24 cellular contexts compared by ENCODE assay signal in the genomic region with DNA sequence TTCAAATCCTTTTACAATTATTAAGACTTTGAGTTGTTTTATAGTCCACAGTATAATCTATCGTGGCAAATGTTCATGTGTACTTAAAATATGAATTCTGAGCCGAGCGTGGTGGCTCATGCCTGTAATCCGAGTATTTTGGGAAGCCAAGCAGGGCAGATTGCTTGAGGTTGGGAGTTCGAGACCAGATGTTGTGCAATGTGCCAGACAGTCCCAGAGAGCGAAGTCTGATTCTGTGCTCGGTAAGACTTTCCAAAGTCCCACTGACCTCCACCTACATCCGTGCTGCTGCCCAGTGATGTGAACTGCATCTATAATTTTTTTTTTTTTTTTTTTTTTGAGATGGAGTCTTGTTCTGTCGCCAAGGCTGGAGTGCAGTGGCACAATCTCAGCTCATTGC. TPM values are rescaled to one million over a fixed set of nuclear protein-coding genes. Genes with fewer than 3 reads are reported as not detected.
DNase-seq lines count a peak whose midpoint lies in the region; ATAC-seq, FAIRE-seq and TF ChIP-seq lines count a peak whose summit lies in the region.
"Had no signal": no experiment of that assay in that cellular context is flagged by ENCODE, and none has a peak within 500 bp of the region (broad histone marks: within the 10 kb centered on the region; RNA-seq: fewer than 3 reads in every experiment).

No MANE protein-coding gene starts in this region.

- dilution Hi-C loops in IMR-90 (cut with HindIII; ENCODE audit: low sequenced_read_pairs, unreplicated experiment), result no loop called here

- no peak overlapping the region for H4K5ac ChIP-seq in IMR-90 (ENCODE audit: low read depth, low read length)

- 92 to 96% (median 94%) methylated on average over 9 of the region's 9 CpGs for WGBS in heart left ventricle, 4 donors
- WGBS in IMR-90 (ENCODE audit: extremely low coverage in 2 of 2, insufficient read length in 1 of 2), 2 experiments, result no CpG with 5 or more reads among the region's 9 CpGs

- intact Hi-C loops in heart left ventricle (cut with DNase I) (loop anchor here in 3 of 10 donors (5.0 kb wide), 3 partner anchors 42 to 367 kb away; no protein-coding TSS in a partner anchor), IMR-90 (cut with micrococcal nuclease) (no loop called here)

- no TSS peak for BruUV-seq in IMR-90 (replicated peaks; lab: Mats Ljungman, UMichigan)

- H3K27me3 ChIP-seq in right atrium auricular region (no peaks in the 10 kb centered on the region), heart left ventricle (no peaks in the 10 kb centered on the region), IMR-90 (ENCODE audit: control insufficient read depth, insufficient read depth, low read length) (no peaks in the 10 kb centered on the region)
- H3K27me3 ChIP-seq: BE2C; BLaER1 treated with 17β-estradiol and CSF1 and Interleukin-3, amounts not matched to agents 10 nM and 100 nM had no signal

- no peak overlapping the region for H3K18ac ChIP-seq in IMR-90 (ENCODE audit: low read depth, low read length)

- H4K91ac ChIP-seq in IMR-90 (ENCODE audit: insufficient read depth, low read depth, low read length), result no peak overlapping the region

- H4K20me1 ChIP-seq in IMR-90 (ENCODE audit: insufficient read depth, low read length), result no peaks in the 10 kb centered on the region
- H4K20me1 ChIP-seq: BLaER1 treated with 17β-estradiol and CSF1 and Interleukin-3, amounts not matched to agents 10 nM and 100 nM had no signal

- CTCF ChIA-PET in IMR-90 (lab: Yijun Ruan, JAX), result no interaction called here

- peak; percentile 26 for DNase-seq in right atrium auricular region (ENCODE audit: low spot score)
- DNase-seq in heart left ventricle, result no peak
- no peak for DNase-seq in IMR-90
- peak; percentile 1 for DNase-seq in islet precursor cell
- no peak for DNase-seq in HTR-8/SVneo (ENCODE audit: insufficient read length, low spot score)
- no peak for DNase-seq in NCI-H2227 treated with DMSO at 0.1 percent for 48 hours (lab: John Stamatoyannopoulos, UW)
- DNase-seq: 8988T; ACHN; AML-193; BE2C; Calu3; CD4-positive, alpha-beta memory T cell; COR-L47; DMS53; DMS79 treated with DMSO at 0.1 percent for 48 hours; GF-D8; GOT3 had no signal

- no peak for TF ChIP-seq RAD21 in IMR-90 (IDR thresholded peaks at IDR 0.05; ENCODE audit: low read length)

- H4K8ac ChIP-seq in IMR-90 (ENCODE audit: low read depth in 2 of 2, low read length in 2 of 2), result no peak overlapping the region

- H3K4me1 ChIP-seq in right atrium auricular region (peaks cover 0 to 3% of the 10 kb centered on the region in 2 donors), heart left ventricle (peaks cover 0 to 6% (median 3%) of the 10 kb centered on the region in 12 donors), IMR-90 (ENCODE audit: control insufficient read depth, insufficient read depth, low read length) (no peaks in the 10 kb centered on the region; the same call in 1 of the 2 replicates)
- H3K4me1 ChIP-seq: BE2C had no signal

- POLR2A ChIA-PET in IMR-90 (lab: Charles Lee; ENCODE audit: unreplicated experiment), result no interaction called here

- no peak overlapping the region for H2BK15ac ChIP-seq in IMR-90 (ENCODE audit: low read depth, low read length)

- H3K4me3 ChIP-seq in right atrium auricular region, result no peak overlapping the region
- no peak overlapping the region for H3K4me3 ChIP-seq in heart left ventricle
- no peak overlapping the region for H3K4me3 ChIP-seq in IMR-90 (ENCODE audit: insufficient read depth, low read depth, low read length)
- H3K4me3 ChIP-seq: A549; BLaER1 treated with 17β-estradiol and CSF1 and Interleukin-3, amounts not matched to agents 10 nM and 100 nM; HAP-1 had no signal

- H3K27ac ChIP-seq in right atrium auricular region (no peak overlapping the region), heart left ventricle (no peak overlapping the region), IMR-90 (ENCODE audit: insufficient read depth, low read length) (no peak overlapping the region)
- H3K27ac ChIP-seq: A549; BLaER1 treated with 17β-estradiol and CSF1 and Interleukin-3, amounts not matched to agents 10 nM and 100 nM had no signal

- H3K56ac ChIP-seq in IMR-90 (ENCODE audit: extremely low read depth, insufficient read depth, low read length), result no peak overlapping the region

- H2BK5ac ChIP-seq in IMR-90 (ENCODE audit: low read depth, low read length, poor library complexity, severe bottlenecking), result no peak overlapping the region

- no peak overlapping the region for H2AFZ ChIP-seq in IMR-90 (replicated peaks; ENCODE audit: low read length, poor library complexity)

- no peak overlapping the region for H3K4me2 ChIP-seq in IMR-90 (ENCODE audit: low read depth, low read length)
- H3K4me2 ChIP-seq: A549; BLaER1 treated with 17β-estradiol and CSF1 and Interleukin-3, amounts not matched to agents 10 nM and 100 nM had no signal

- H2AK9ac ChIP-seq in IMR-90 (replicated peaks; ENCODE audit: low read depth, low read length, poor library complexity), result no peak overlapping the region

- in situ Hi-C loops in IMR-90 (cut with MboI; ENCODE audit: low sequenced_read_pairs), result no loop called here

- H3K79me1 ChIP-seq in IMR-90 (ENCODE audit: low read depth in 1 of 2, low read length in 2 of 2), result peaks cover 0 to 4% of the 10 kb centered on the region in 2 experiments; a peak in 2 of 4 replicates

- no peak overlapping the region for H3K4ac ChIP-seq in IMR-90 (ENCODE audit: low read depth, low read length)

- H3K9me3 ChIP-seq in right atrium auricular region (no peaks in the 10 kb centered on the region), heart left ventricle (no peaks in the 10 kb centered on the region), IMR-90 (ENCODE audit: control insufficient read depth, insufficient read depth, low read length) (no peaks in the 10 kb centered on the region)
- H3K9me3 ChIP-seq: A549, BE2C had no signal

- TF ChIP-seq POLR2A in heart left ventricle (IDR thresholded peaks at IDR 0.05) (no peak), IMR-90 (IDR thresholded peaks at IDR 0.05; ENCODE audit: low read depth, low read length) (no peak)

- H2AK5ac ChIP-seq in IMR-90 (ENCODE audit: low read depth, low read length), result no peak overlapping the region

- peaks cover 2% of the 10 kb centered on the region; the same call in 1 of the 2 replicates for H3K9me1 ChIP-seq in IMR-90 (ENCODE audit: insufficient read depth, low read length)

- H3K36me3 ChIP-seq in right atrium auricular region, result no peaks in the 10 kb centered on the region
- H3K36me3 ChIP-seq in heart left ventricle, result no peaks in the 10 kb centered on the region
- no peaks in the 10 kb centered on the region for H3K36me3 ChIP-seq in IMR-90 (ENCODE audit: control insufficient read depth, insufficient read depth, low read length)
- H3K36me3 ChIP-seq: BE2C; BLaER1 treated with 17β-estradiol and CSF1 and Interleukin-3, amounts not matched to agents 10 nM and 100 nM; HAP-1 had no signal

- TF ChIP-seq CTCF in right atrium auricular region (IDR thresholded peaks at IDR 0.05) (no peak), heart left ventricle (IDR thresholded peaks at IDR 0.05) (no peak), IMR-90 (conservative IDR thresholded peaks at IDR 0.05; ENCODE audit: low read depth, low read length) (no peak)

- ATAC-seq in heart left ventricle, result no peak
- ATAC-seq in IMR-90 (ENCODE audit: low read depth), result no peak
- ATAC-seq in GM21825 (IDR thresholded peaks at IDR 0.05; ENCODE audit: unreplicated experiment), result no peak
- ATAC-seq: A549 had no signal

- no peak for FAIRE-seq in HTR-8/SVneo (lab: Jason Lieb, UNC)
- FAIRE-seq: A549, GM12891, GM18507, H54 had no signal

- H3K23ac ChIP-seq in IMR-90 (ENCODE audit: low read depth, low read length), result no peak overlapping the region

- H3K14ac ChIP-seq in IMR-90 (replicated peaks; ENCODE audit: low read depth, low read length), result no peak overlapping the region

- H2BK120ac ChIP-seq in IMR-90 (ENCODE audit: low read depth, low read length), result no peak overlapping the region

- H2BK20ac ChIP-seq in IMR-90 (ENCODE audit: low read depth, low read length), result no peak overlapping the region

- H3K9ac ChIP-seq in IMR-90 (ENCODE audit: low read depth, low read length), result no peak overlapping the region
- H3K9ac ChIP-seq: BLaER1 treated with 17β-estradiol and CSF1 and Interleukin-3, amounts not matched to agents 10 nM and 100 nM had no signal

TF ChIP-seq in IMR-90, 13 proteins besides CTCF, POLR2A, EP300 and RAD21:
- TF ChIP-seq SMC3 (IDR thresholded peaks at IDR 0.05; ENCODE audit: low read depth, low read length) (no peak), CEBPB (IDR thresholded peaks at IDR 0.05; ENCODE audit: low read depth, low read length) (peak; percentile 39; the same call in 1 of the 2 replicates)

RNA-seq across cellular contexts. Expression of gene VPS26C, which starts 52.2 kb away (rescaled TPM):
- total RNA-seq in right atrium auricular region (10 to 100 TPM; 45.2 to 53.8 TPM), heart left ventricle (10 to 100 TPM; 42.1 to 88.6 (median 53.5) TPM), IMR-90 (2012; rRNA removed) (30.0 and 36.6 TPM in 2 replicates)
- polyA plus RNA-seq in heart left ventricle (10 to 100 TPM; 18.1 to 56.7 TPM), IMR-90 (2012; rRNA removed) (27.0 and 30.0 TPM in 2 replicates)
- polyA plus RNA-seq in IMR-90 (2012; cell fraction: cytosol; rRNA removed), result 16.3 and 24.0 TPM in 2 replicates
- polyA plus RNA-seq in IMR-90 (2012; cell fraction: nucleus; rRNA removed; ENCODE audit: low replicate concordance), result 22.7 and 40.3 TPM in 2 replicates

Comparison
In these comparisons a context has a peak if more than half of its experiments do, and no peak if none do; other contexts are left out.
1. DNase-seq: peak in right atrium auricular region (single experiment) and islet precursor cell (single experiment); none in heart left ventricle (0 of 5), IMR-90 (single experiment), HTR-8/SVneo (single experiment) and NCI-H2227 treated with DMSO at 0.1 percent for 48 hours (single experiment).